Comparison of ENCODE assay signal across 1 cellular context in the genomic region with DNA sequence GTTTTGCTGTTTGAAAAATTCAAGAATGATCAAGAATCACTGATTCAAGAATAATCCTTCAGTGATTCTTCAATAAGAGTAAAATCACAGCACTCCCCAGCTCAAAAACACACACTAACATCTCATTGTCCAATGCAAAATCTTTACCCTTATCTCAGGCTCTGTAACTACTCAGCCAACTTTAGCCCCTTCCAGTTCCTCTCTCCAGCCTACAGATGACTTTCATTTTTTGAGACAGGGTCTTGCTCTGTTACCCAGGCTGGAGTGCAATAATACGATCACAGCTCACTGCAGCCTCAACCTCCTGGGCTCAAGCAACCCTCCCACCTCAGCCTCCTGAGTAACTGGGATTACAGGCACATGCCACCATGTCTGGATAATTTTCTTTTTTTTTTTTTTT.
TF ChIP-seq lines count a peak whose summit lies in the region.

No MANE protein-coding gene starts in this region.

TF ChIP-seq in endothelial cell of umbilical vein, 7 proteins besides CTCF, POLR2A, EP300 and RAD21:
- TF ChIP-seq EZH2 (IDR thresholded peaks at IDR 0.05; ENCODE audit: borderline replicate concordance, low read depth, low read length, severe bottlenecking): no peak
- TF ChIP-seq MYC (IDR thresholded peaks at IDR 0.05; ENCODE audit: low read depth, low read length): no peak
- TF ChIP-seq GATA2 (IDR thresholded peaks at IDR 0.05; ENCODE audit: insufficient read depth, insufficient read length, low read depth, low read length): no peak
